ENCODE assay signal across 10 cellular contexts in genomic region chr20:46253391-46253790, GRCh38. TPM values are rescaled to one million over a fixed set of nuclear protein-coding genes. Genes with fewer than 3 reads are reported as not detected.
A peak's percentile ranks its signal among the peaks of the same experiment; 100 is the strongest.
DNase-seq lines count a peak whose midpoint lies in the region; ATAC-seq and TF ChIP-seq lines count a peak whose summit lies in the region.
"Had no signal": no experiment of that assay in that cellular context is flagged by ENCODE, and none has a peak within 500 bp of the region (broad histone marks: within the 10 kb centered on the region; RNA-seq: fewer than 3 reads in every experiment).

No MANE protein-coding gene starts in this region.

- TF ChIP-seq CTCF in DND-41 (IDR thresholded peaks at IDR 0.05; ENCODE audit: borderline replicate concordance, extremely low read depth, low read length, poor library complexity, severe bottlenecking) = peak; percentile 16
- TF ChIP-seq CTCF in NB4 (IDR thresholded peaks at IDR 0.05; ENCODE audit: low read depth, low read length) = peak; percentile 26
- TF ChIP-seq CTCF in chondrocyte (IDR thresholded peaks at IDR 0.05) = peak; percentile 44
- peak; percentile 52 for TF ChIP-seq CTCF in neural progenitor cell (IDR thresholded peaks at IDR 0.05)
- no peak for TF ChIP-seq CTCF in ovary (IDR thresholded peaks at IDR 0.05)

- H3K9ac ChIP-seq in DND-41 (ENCODE audit: low read depth, low read length) (no peak overlapping the region), neural progenitor cell (no peak overlapping the region)

- DNase-seq in DND-41 (no peak), NB4 (ENCODE audit: low read depth) (peak; percentile 34), chondrocyte (ENCODE audit: low spot score) (no peak), neural progenitor cell (ENCODE audit: low spot score) (peak; percentile 64), ovary (no peak), NCI-H446 (lab: John Stamatoyannopoulos, UW) (no peak)
- DNase-seq: kidney glomerular epithelial cell had no signal

- H3K27me3 Mint-ChIP-seq in chondrocyte (ENCODE audit: low read depth) (peaks cover 54% of the 10 kb centered on the region), neural progenitor cell (ENCODE audit: insufficient read depth, low read depth) (peaks cover 47% of the 10 kb centered on the region)

- no peak for ATAC-seq in DND-41 (ENCODE audit: insufficient read depth, low read depth)
- ATAC-seq in GM18909 (IDR thresholded peaks at IDR 0.05; ENCODE audit: poor library complexity, unreplicated experiment) = no peak
- ATAC-seq in GM21619 (IDR thresholded peaks at IDR 0.05; ENCODE audit: unreplicated experiment) = no peak

- WGBS in ovary, 3 donors = 3 to 18% (median 8%) methylated on average over 8 of the region's 8 CpGs

- no peaks in the 10 kb centered on the region for H3K4me1 ChIP-seq in DND-41 (ENCODE audit: insufficient read depth, low read length)
- peaks cover 13% of the 10 kb centered on the region for H3K4me1 ChIP-seq in neural progenitor cell
- peaks cover 1% of the 10 kb centered on the region for H3K4me1 ChIP-seq in ovary (ENCODE audit: insufficient read depth)

- H4K20me1 ChIP-seq in DND-41 (ENCODE audit: insufficient read depth, low read length) = peaks cover 8% of the 10 kb centered on the region
- H4K20me1 ChIP-seq in neural progenitor cell (ENCODE audit: low read depth) = peaks cover 27% of the 10 kb centered on the region

- H3F3A ChIP-seq in neural progenitor cell (ENCODE audit: low read depth) = peaks cover 11% of the 10 kb centered on the region

- H3K36me3 ChIP-seq in DND-41 (ENCODE audit: insufficient read depth, low read length) = no peaks in the 10 kb centered on the region
- no peaks in the 10 kb centered on the region for H3K36me3 ChIP-seq in neural progenitor cell
- no peaks in the 10 kb centered on the region for H3K36me3 ChIP-seq in ovary

- no peak overlapping the region for H3K4me3 ChIP-seq in DND-41 (ENCODE audit: low read depth in 1 of 2, low read length in 2 of 2)
- H3K4me3 ChIP-seq in NB4 (ENCODE audit: low read depth, low read length) = no peak overlapping the region
- no peak overlapping the region for H3K4me3 ChIP-seq in neural progenitor cell
- no peak overlapping the region for H3K4me3 ChIP-seq in ovary

- H3K27ac Mint-ChIP-seq in chondrocyte (ENCODE audit: unreplicated experiment) (no peak overlapping the region), neural progenitor cell (no peak overlapping the region)

- H3K4me2 ChIP-seq in DND-41 (ENCODE audit: insufficient read depth, low read length) (no peak overlapping the region), neural progenitor cell (no peak overlapping the region)

- no peak for TF ChIP-seq EP300 in ovary (IDR thresholded peaks at IDR 0.05)

- H3K4me3 Mint-ChIP-seq in chondrocyte (ENCODE audit: unreplicated experiment) = no peak overlapping the region
- H3K4me3 Mint-ChIP-seq in neural progenitor cell = no peak overlapping the region

- H3K27me3 ChIP-seq in DND-41 (ENCODE audit: insufficient read depth, low read length, poor library complexity) (peaks cover 25% of the 10 kb centered on the region), neural progenitor cell (peaks cover 75% of the 10 kb centered on the region), ovary (no peaks in the 10 kb centered on the region)

- H3K9me3 Mint-ChIP-seq in chondrocyte (ENCODE audit: low read depth) = no peaks in the 10 kb centered on the region
- no peaks in the 10 kb centered on the region for H3K9me3 Mint-ChIP-seq in neural progenitor cell

- H3K27ac ChIP-seq in DND-41 (ENCODE audit: low read length) = no peak overlapping the region
- H3K27ac ChIP-seq in neural progenitor cell = no peak overlapping the region
- H3K27ac ChIP-seq in ovary = no peak overlapping the region

- intact Hi-C loops in ovary (cut with DNase I) = no loop called here

- H2AFZ ChIP-seq in DND-41 (ENCODE audit: low read depth, low read length) = no peak overlapping the region
- no peak overlapping the region for H2AFZ ChIP-seq in neural progenitor cell (replicated peaks)

- H3K79me2 ChIP-seq in DND-41 (ENCODE audit: insufficient read depth, low read length) = no peaks in the 10 kb centered on the region
- H3K79me2 ChIP-seq in neural progenitor cell (ENCODE audit: low read depth) = no peaks in the 10 kb centered on the region

- H3K36me3 Mint-ChIP-seq in chondrocyte (ENCODE audit: low read depth) (no peaks in the 10 kb centered on the region), neural progenitor cell (no peaks in the 10 kb centered on the region)

- no peaks in the 10 kb centered on the region for H3K4me1 Mint-ChIP-seq in chondrocyte (ENCODE audit: low read depth)
- peaks cover 8% of the 10 kb centered on the region for H3K4me1 Mint-ChIP-seq in neural progenitor cell

- TF ChIP-seq POLR2A in NB4 (IDR thresholded peaks at IDR 0.05; ENCODE audit: extremely low read depth, insufficient read length) = no peak
- no peak for TF ChIP-seq POLR2A in ovary (IDR thresholded peaks at IDR 0.05)

- H3K9me3 ChIP-seq in DND-41 (ENCODE audit: insufficient read depth, low read length, severe bottlenecking) (no peaks in the 10 kb centered on the region), neural progenitor cell (ENCODE audit: low read depth) (no peaks in the 10 kb centered on the region), ovary (no peaks in the 10 kb centered on the region)

RNA-seq across cellular contexts. Expression of gene CDH22, which starts 54.9 kb away (rescaled TPM):
- total RNA-seq in chondrocyte = not detected in 3 replicates
- 0.13 and 0.28 TPM in 2 replicates for total RNA-seq in neural progenitor cell (ENCODE audit: low replicate concordance)
- total RNA-seq in ovary = 1 to 10 TPM in 3 of 7 donors, under 1 TPM in 4; 0.18 to 1.5 (median 0.92) TPM
- under 1 TPM; 0.10 to 0.11 TPM for polyA plus RNA-seq in ovary
- total RNA-seq: T-helper 2 cell treated with Interferon-gamma antibody and Interleukin-4, amounts not matched to agents 100 ng/mL and 5 ng/mL, for 36 hours had no signal

Comparison
In these comparisons a context has a peak if more than half of its experiments do, and no peak if none do; other contexts are left out.
1. DNase-seq: peak in NB4 (single experiment) and neural progenitor cell (single experiment); none in DND-41 (single experiment), chondrocyte (single experiment), ovary (0 of 5) and NCI-H446 (0 of 2).
2. CTCF ChIP-seq: peak in DND-41 (single experiment), NB4 (single experiment), chondrocyte (single experiment) and neural progenitor cell (single experiment); none in ovary (0 of 3).